Comparison of ENCODE assay signal across 11 cellular contexts in the genomic region with DNA sequence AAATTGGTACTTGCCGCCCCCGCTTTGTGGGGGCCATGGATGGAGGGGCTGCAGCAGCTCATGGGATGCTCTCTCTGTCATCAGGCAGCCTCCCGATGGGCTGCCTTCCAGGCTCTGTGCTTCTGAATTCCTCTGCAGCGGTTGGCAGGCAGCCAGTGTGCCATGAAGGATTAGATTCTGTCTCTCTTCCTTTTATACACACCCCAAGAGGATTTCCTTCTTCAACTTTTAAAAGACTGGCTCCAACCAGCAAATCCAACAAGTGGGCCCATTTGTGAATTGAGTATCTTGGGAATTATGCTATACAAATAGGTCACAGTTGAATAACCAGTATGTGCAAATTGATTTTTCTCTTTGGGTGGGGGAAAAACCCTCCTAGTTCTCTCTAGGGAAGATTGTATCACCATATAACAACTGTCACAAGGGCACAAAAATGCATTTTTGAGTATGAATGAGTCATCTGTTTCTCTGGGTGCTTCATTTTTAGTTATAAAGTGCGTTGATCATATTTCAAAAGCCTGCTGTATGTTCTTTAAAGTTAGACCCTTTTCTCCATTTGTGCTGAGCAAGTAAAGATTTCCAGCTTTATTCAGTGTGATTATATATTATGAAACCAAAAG.
DNase-seq lines count a peak whose midpoint lies in the region; ATAC-seq and TF ChIP-seq lines count a peak whose summit lies in the region.
"Had no signal": no experiment of that assay in that cellular context is flagged by ENCODE, and none has a peak within 500 bp of the region (broad histone marks: within the 10 kb centered on the region; RNA-seq: fewer than 3 reads in every experiment).

No MANE protein-coding gene starts in this region.

- no peaks in the 10 kb centered on the region for H3K36me3 ChIP-seq in mucosa of descending colon (ENCODE audit: low read depth)
- H3K36me3 ChIP-seq: thoracic aorta had no signal

- H3K27me3 Mint-ChIP-seq in activated T-helper 2 cell treated with anti-CD3 and anti-CD28 coated beads, Interferon-gamma antibody, Interleukin-2, Interleukin-4, amounts not matched to agents 10 μg/mL and 5 μg/mL and 100 μg/mL, durations not matched to agents 14 hours and 24 hours and 36 hours (ENCODE audit: low read depth), result no peaks in the 10 kb centered on the region
- H3K27me3 Mint-ChIP-seq: activated T-helper 17 cell treated with anti-CD3 and anti-CD28 coated beads, Interleukin-2, amount 50 U/mL, for 72 hours; T-helper 17 cell had no signal

- intact Hi-C loops in mucosa of descending colon (cut with DNase I, micrococcal nuclease), result no loop called here
- intact Hi-C loops in activated T-helper 2 cell treated with anti-CD3 and anti-CD28 coated beads, Interferon-gamma antibody, Interleukin-2, Interleukin-4, amounts not matched to agents 10 μg/mL and 5 μg/mL and 100 μg/mL, durations not matched to agents 14 hours and 24 hours and 36 hours (cut with micrococcal nuclease), result no loop called here

- no peak for TF ChIP-seq CTCF in mucosa of descending colon (IDR thresholded peaks at IDR 0.05)

- no peak overlapping the region for H3K4me3 Mint-ChIP-seq in activated T-helper 2 cell treated with anti-CD3 and anti-CD28 coated beads, Interferon-gamma antibody, Interleukin-2, Interleukin-4, amounts not matched to agents 10 μg/mL and 5 μg/mL and 100 μg/mL, durations not matched to agents 14 hours and 24 hours and 36 hours (ENCODE audit: low read depth)
- H3K4me3 Mint-ChIP-seq: activated T-helper 17 cell treated with anti-CD3 and anti-CD28 coated beads, Interleukin-2, amount 50 U/mL, for 72 hours; T-helper 17 cell had no signal

- peaks cover 23% of the 10 kb centered on the region for H3K4me1 ChIP-seq in mucosa of descending colon (ENCODE audit: low read depth)

- no peak overlapping the region for H3K4me3 ChIP-seq in mucosa of descending colon
- H3K4me3 ChIP-seq: thoracic aorta had no signal

- no peaks in the 10 kb centered on the region for H3K4me1 Mint-ChIP-seq in activated T-helper 2 cell treated with anti-CD3 and anti-CD28 coated beads, Interferon-gamma antibody, Interleukin-2, Interleukin-4, amounts not matched to agents 10 μg/mL and 5 μg/mL and 100 μg/mL, durations not matched to agents 14 hours and 24 hours and 36 hours (ENCODE audit: low read depth)
- H3K4me1 Mint-ChIP-seq: activated T-helper 17 cell treated with anti-CD3 and anti-CD28 coated beads, Interleukin-2, amount 50 U/mL, for 72 hours; T-helper 17 cell had no signal

- H3K36me3 Mint-ChIP-seq in activated T-helper 2 cell treated with anti-CD3 and anti-CD28 coated beads, Interferon-gamma antibody, Interleukin-2, Interleukin-4, amounts not matched to agents 10 μg/mL and 5 μg/mL and 100 μg/mL, durations not matched to agents 14 hours and 24 hours and 36 hours (ENCODE audit: low read depth), result no peaks in the 10 kb centered on the region

- peak; percentile 87 for DNase-seq in DMS 273 (lab: John Stamatoyannopoulos, UW; ENCODE audit: unreplicated experiment)
- peak; percentile 9 for DNase-seq in MV-4-11 (lab: John Stamatoyannopoulos, UW)
- peak; percentile 54 for DNase-seq in cerebellum (ENCODE audit: low spot score)
- DNase-seq in mucosa of descending colon, result peak; percentile 77 to 79 (median 77)
- no peak for DNase-seq in SIG-M5 treated with dmso at 0.1 percent for 504 hours (lab: John Stamatoyannopoulos, UW; ENCODE audit: unreplicated experiment)
- DNase-seq in activated T-helper 2 cell treated with anti-CD3 and anti-CD28 coated beads, Interferon-gamma antibody, Interleukin-2, Interleukin-4, amounts not matched to agents 10 μg/mL and 5 μg/mL and 100 μg/mL, durations not matched to agents 14 hours and 24 hours and 36 hours (ENCODE audit: low spot score), result no peak
- DNase-seq: T-helper 17 cell had no signal

- peak; percentile 74 for ATAC-seq in mucosa of descending colon
- ATAC-seq in GM18858 (IDR thresholded peaks at IDR 0.05; ENCODE audit: unreplicated experiment), result no peak
- ATAC-seq in HG02884 (IDR thresholded peaks at IDR 0.05; ENCODE audit: unreplicated experiment), result no peak
- ATAC-seq: activated T-helper 17 cell treated with anti-CD3 and anti-CD28 coated beads, Interleukin-2, amount 50 U/mL, for 72 hours; T-helper 17 cell had no signal

- peaks cover 7% of the 10 kb centered on the region for H3K9me3 Mint-ChIP-seq in activated T-helper 2 cell treated with anti-CD3 and anti-CD28 coated beads, Interferon-gamma antibody, Interleukin-2, Interleukin-4, amounts not matched to agents 10 μg/mL and 5 μg/mL and 100 μg/mL, durations not matched to agents 14 hours and 24 hours and 36 hours
- H3K9me3 Mint-ChIP-seq: activated T-helper 17 cell treated with anti-CD3 and anti-CD28 coated beads, Interleukin-2, amount 50 U/mL, for 72 hours had no signal

- H3K9me3 ChIP-seq in mucosa of descending colon, result no peaks in the 10 kb centered on the region
- H3K9me3 ChIP-seq: thoracic aorta had no signal

- H3K27ac Mint-ChIP-seq in activated T-helper 2 cell treated with anti-CD3 and anti-CD28 coated beads, Interferon-gamma antibody, Interleukin-2, Interleukin-4, amounts not matched to agents 10 μg/mL and 5 μg/mL and 100 μg/mL, durations not matched to agents 14 hours and 24 hours and 36 hours, result no peak overlapping the region
- H3K27ac Mint-ChIP-seq: activated T-helper 17 cell treated with anti-CD3 and anti-CD28 coated beads, Interleukin-2, amount 50 U/mL, for 72 hours; T-helper 17 cell had no signal

Comparison
In these comparisons a context has a peak if more than half of its experiments do, and no peak if none do; other contexts are left out.
1. DNase-seq: peak in DMS 273 (single experiment), MV-4-11 (single experiment), cerebellum (single experiment) and mucosa of descending colon (3 of 3); none in SIG-M5 treated with dmso at 0.1 percent for 504 hours (single experiment) and activated T-helper 2 cell treated with anti-CD3 and anti-CD28 coated beads, Interferon-gamma antibody, Interleukin-2, Interleukin-4, amounts not matched to agents 10 μg/mL and 5 μg/mL and 100 μg/mL, durations not matched to agents 14 hours and 24 hours and 36 hours (single experiment).